Comparison of ENCODE assay signal across 1 cellular context in the genomic region with DNA sequence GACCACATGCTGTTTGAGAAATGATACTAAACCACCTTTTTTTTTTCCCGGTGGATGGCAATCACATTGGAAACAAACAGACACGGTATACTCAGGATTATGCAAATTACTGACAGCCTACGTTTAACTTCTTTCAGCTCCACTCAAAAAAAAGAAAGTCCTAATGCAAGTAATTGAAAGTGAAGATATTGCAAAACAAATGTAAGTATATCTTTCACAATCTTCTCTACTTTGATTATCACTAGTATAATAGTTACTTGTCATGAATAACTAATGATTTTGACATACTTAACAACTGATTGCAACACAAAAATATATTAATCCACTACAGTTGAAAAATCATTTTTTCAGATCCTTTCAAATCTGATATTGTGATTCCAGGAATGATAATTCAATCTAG.
TF ChIP-seq lines count a peak whose summit lies in the region.

No MANE protein-coding gene starts in this region.

TF ChIP-seq in neural cell, 6 proteins besides CTCF, POLR2A, EP300 and RAD21 (continued from another document):
- TF ChIP-seq SMC3 (conservative IDR thresholded peaks at IDR 0.05; ENCODE audit: poor library complexity) (no peak), POLR2AphosphoS5 (IDR thresholded peaks at IDR 0.05) (no peak), MXI1 (conservative IDR thresholded peaks at IDR 0.05; ENCODE audit: poor library complexity, severe bottlenecking) (no peak)
TF ChIP-seq in neural cell: peak in this region for 0.
